In the genomic region with DNA sequence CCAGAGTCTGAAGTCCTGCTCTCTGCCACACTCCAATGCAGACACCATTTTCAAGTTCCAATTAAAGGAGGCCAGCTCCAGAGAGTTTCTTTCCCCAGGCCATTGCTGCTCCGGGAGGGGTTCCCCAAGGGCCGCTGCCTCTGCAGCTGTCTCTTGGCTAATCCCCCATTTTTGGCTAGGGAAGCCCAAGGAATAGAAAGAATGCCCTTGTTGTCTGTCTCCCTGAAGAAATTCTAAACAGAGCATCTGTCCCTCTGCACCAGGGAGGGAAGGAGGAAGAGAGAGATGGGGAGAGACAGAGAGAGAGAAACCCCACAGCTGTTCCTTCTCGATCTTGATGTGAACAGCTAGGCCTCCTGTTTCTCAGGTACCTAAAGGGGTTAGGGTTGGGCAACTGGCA, we compare ENCODE assay signal across 13 cellular contexts. TPM values are rescaled to one million over a fixed set of nuclear protein-coding genes. Genes with fewer than 3 reads are reported as not detected.
A peak's percentile ranks its signal among the peaks of the same experiment; 100 is the strongest.
DNase-seq lines count a peak whose midpoint lies in the region; ATAC-seq and TF ChIP-seq lines count a peak whose summit lies in the region.
"Had no signal": no experiment of that assay in that cellular context is flagged by ENCODE, and none has a peak within 500 bp of the region (broad histone marks: within the 10 kb centered on the region; RNA-seq: fewer than 3 reads in every experiment).

No MANE protein-coding gene starts in this region.

- no peak overlapping the region for H3K23ac ChIP-seq in mesenchymal stem cell (ENCODE audit: low read length in 2 of 2)

- no peaks in the 10 kb centered on the region for H3K36me3 ChIP-seq in mesenchymal stem cell (ENCODE audit: control insufficient read depth in 1 of 2, insufficient read depth in 2 of 2, low read depth in 1 of 2, low read length in 2 of 2)
- H3K36me3 ChIP-seq: prostate gland had no signal

- H2BK5ac ChIP-seq in mesenchymal stem cell (ENCODE audit: low read depth, low read length, poor library complexity, severe bottlenecking), result no peak overlapping the region

- peaks cover 10% of the 10 kb centered on the region for H3K4me1 ChIP-seq in mesenchymal stem cell (ENCODE audit: control insufficient read depth, insufficient read depth, low read depth, low read length)
- H3K4me1 ChIP-seq: prostate gland had no signal

- no peak overlapping the region for H2AFZ ChIP-seq in mesenchymal stem cell (ENCODE audit: low read depth, low read length)

- no peak overlapping the region for H2BK120ac ChIP-seq in mesenchymal stem cell (ENCODE audit: low read depth, low read length)

- H3K4me2 ChIP-seq in mesenchymal stem cell (ENCODE audit: low read length, poor library complexity, severe bottlenecking), result no peak overlapping the region

- H3K36me3 Mint-ChIP-seq in stimulated activated memory B cell treated with anti-CD40 and anti-IgM and Interleukin-4, amounts not matched to agents 10 μg/mL and 1 μg/mL and 100 μg/mL, for 72 hours, result no peaks in the 10 kb centered on the region

- H3K4ac ChIP-seq in mesenchymal stem cell (ENCODE audit: low read depth in 1 of 2, low read length in 2 of 2), result no peak overlapping the region

- H4K8ac ChIP-seq in mesenchymal stem cell (ENCODE audit: low read length), result no peak overlapping the region

- no peak overlapping the region for H2AK5ac ChIP-seq in mesenchymal stem cell (ENCODE audit: low read length, severe bottlenecking)

- no peak overlapping the region for H3K14ac ChIP-seq in mesenchymal stem cell (ENCODE audit: low read length in 2 of 2)

- DNase-seq in NCI-H446 (lab: John Stamatoyannopoulos, UW) (peak; percentile 12 to 53), NCI-H446 treated with DMSO at 0.1 percent for 48 hours (lab: John Stamatoyannopoulos, UW) (no peak), mesenchymal stem cell (no peak), iPS-NIHi11 (ENCODE audit: low spot score) (no peak), middle frontal gyrus (ENCODE audit: extremely low spot score, low spot score) (no peak)
- DNase-seq: activated effector memory CD4-positive, alpha-beta T cell treated with anti-CD3 and anti-CD28 coated beads, Interleukin-2, amount 50 U/mL, for 16 hours; NCI-H187; NCI-H774; stimulated activated CD4-positive, alpha-beta T cell treated with anti-CD3 and anti-CD28 coated beads, Interleukin-1b, Interleukin-23, amount 100 ng/mL, for 48 hours had no signal

- no peaks in the 10 kb centered on the region for H3K79me1 ChIP-seq in mesenchymal stem cell (replicated peaks; ENCODE audit: low read length, poor library complexity, severe bottlenecking)

- peaks cover 22% of the 10 kb centered on the region for H3K27me3 Mint-ChIP-seq in stimulated activated memory B cell treated with anti-CD40 and anti-IgM and Interleukin-4, amounts not matched to agents 10 μg/mL and 1 μg/mL and 100 μg/mL, for 72 hours

- H3K4me1 Mint-ChIP-seq in stimulated activated memory B cell treated with anti-CD40 and anti-IgM and Interleukin-4, amounts not matched to agents 10 μg/mL and 1 μg/mL and 100 μg/mL, for 72 hours, result peaks cover 5% of the 10 kb centered on the region

- ATAC-seq in SK-N-SH treated with all-trans-retinoic acid at 6 μM for 48 hours (peak; percentile 5; the same call in 2 of the 3 replicates), GM21360 (IDR thresholded peaks at IDR 0.05; ENCODE audit: unreplicated experiment) (no peak)
- ATAC-seq in stimulated activated memory B cell treated with anti-CD40 and anti-IgM and Interleukin-4, amounts not matched to agents 10 μg/mL and 1 μg/mL and 100 μg/mL, for 72 hours, result no peak

- H3K4me3 ChIP-seq in mesenchymal stem cell (ENCODE audit: insufficient read depth in 1 of 2, low read depth in 1 of 2, low read length in 2 of 2), result no peak overlapping the region
- H3K4me3 ChIP-seq: prostate gland had no signal

- no peak overlapping the region for H4K91ac ChIP-seq in mesenchymal stem cell (ENCODE audit: low read length)

- no peak overlapping the region for H2BK12ac ChIP-seq in mesenchymal stem cell (ENCODE audit: low read length in 2 of 2)

- no peak overlapping the region for H3K4me3 Mint-ChIP-seq in stimulated activated memory B cell treated with anti-CD40 and anti-IgM and Interleukin-4, amounts not matched to agents 10 μg/mL and 1 μg/mL and 100 μg/mL, for 72 hours

- H3K9me3 Mint-ChIP-seq in stimulated activated memory B cell treated with anti-CD40 and anti-IgM and Interleukin-4, amounts not matched to agents 10 μg/mL and 1 μg/mL and 100 μg/mL, for 72 hours, result no peaks in the 10 kb centered on the region

- peak overlapping the region; percentile 2 for H3K27ac Mint-ChIP-seq in stimulated activated memory B cell treated with anti-CD40 and anti-IgM and Interleukin-4, amounts not matched to agents 10 μg/mL and 1 μg/mL and 100 μg/mL, for 72 hours

- H3K27ac ChIP-seq in mesenchymal stem cell (ENCODE audit: low read length, poor library complexity, severe bottlenecking), result no peak overlapping the region
- H3K27ac ChIP-seq: prostate gland had no signal

- H2BK15ac ChIP-seq in mesenchymal stem cell (ENCODE audit: low read depth, poor library complexity, severe bottlenecking), result no peak overlapping the region

- H3K27me3 ChIP-seq in mesenchymal stem cell (ENCODE audit: control insufficient read depth in 1 of 2, insufficient read depth in 1 of 2, low read length in 2 of 2), result peaks cover 0 to 12% of the 10 kb centered on the region in 2 experiments

- WGBS in mesenchymal stem cell, result 82% methylated on average over 3 of the region's 3 CpGs

- H3K18ac ChIP-seq in mesenchymal stem cell (ENCODE audit: low read depth in 1 of 2, low read length in 2 of 2), result no peak overlapping the region

- H3K9ac ChIP-seq in mesenchymal stem cell (ENCODE audit: low read length), result peak overlapping the region; percentile 56

- H3K9me3 ChIP-seq in mesenchymal stem cell (ENCODE audit: control insufficient read depth, low read length), result no peaks in the 10 kb centered on the region
- H3K9me3 ChIP-seq: prostate gland had no signal

TF ChIP-seq in SK-N-SH treated with all-trans-retinoic acid at 6 μM for 48 hours, 23 proteins besides CTCF, POLR2A, EP300 and RAD21 (continues in another document):
- TF ChIP-seq ESRRG (CRISPR knock-in tag; IDR thresholded peaks at IDR 0.05) (no peak), RARB (CRISPR knock-in tag; IDR thresholded peaks at IDR 0.05) (no peak), ZNF70 (CRISPR knock-in tag; IDR thresholded peaks at IDR 0.05) (no peak), ISL1 (CRISPR knock-in tag; IDR thresholded peaks at IDR 0.05) (no peak), OSR1 (CRISPR knock-in tag; IDR thresholded peaks at IDR 0.05) (no peak), ZFP30 (CRISPR knock-in tag; IDR thresholded peaks at IDR 0.05) (no peak), TOX (CRISPR knock-in tag; IDR thresholded peaks at IDR 0.05; ENCODE audit: borderline replicate concordance) (no peak), PPARA (CRISPR knock-in tag; IDR thresholded peaks at IDR 0.05; ENCODE audit: borderline replicate concordance) (no peak), BACH2 (CRISPR knock-in tag; IDR thresholded peaks at IDR 0.05; ENCODE audit: borderline replicate concordance) (no peak)
- TF ChIP-seq, protein P1, sequence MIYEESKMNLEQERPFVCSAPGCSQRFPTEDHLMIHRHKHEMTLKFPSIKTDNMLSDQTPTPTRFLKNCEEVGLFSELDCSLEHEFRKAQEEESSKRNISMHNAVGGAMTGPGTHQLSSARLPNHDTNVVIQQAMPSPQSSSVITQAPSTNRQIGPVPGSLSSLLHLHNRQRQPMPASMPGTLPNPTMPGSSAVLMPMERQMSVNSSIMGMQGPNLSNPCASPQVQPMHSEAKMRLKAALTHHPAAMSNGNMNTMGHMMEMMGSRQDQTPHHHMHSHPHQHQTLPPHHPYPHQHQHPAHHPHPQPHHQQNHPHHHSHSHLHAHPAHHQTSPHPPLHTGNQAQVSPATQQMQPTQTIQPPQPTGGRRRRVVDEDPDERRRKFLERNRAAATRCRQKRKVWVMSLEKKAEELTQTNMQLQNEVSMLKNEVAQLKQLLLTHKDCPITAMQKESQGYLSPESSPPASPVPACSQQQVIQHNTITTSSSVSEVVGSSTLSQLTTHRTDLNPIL (CRISPR knock-in tag; IDR thresholded peaks at IDR 0.05; ENCODE audit: low read depth), result no peak
- TF ChIP-seq, protein P2, sequence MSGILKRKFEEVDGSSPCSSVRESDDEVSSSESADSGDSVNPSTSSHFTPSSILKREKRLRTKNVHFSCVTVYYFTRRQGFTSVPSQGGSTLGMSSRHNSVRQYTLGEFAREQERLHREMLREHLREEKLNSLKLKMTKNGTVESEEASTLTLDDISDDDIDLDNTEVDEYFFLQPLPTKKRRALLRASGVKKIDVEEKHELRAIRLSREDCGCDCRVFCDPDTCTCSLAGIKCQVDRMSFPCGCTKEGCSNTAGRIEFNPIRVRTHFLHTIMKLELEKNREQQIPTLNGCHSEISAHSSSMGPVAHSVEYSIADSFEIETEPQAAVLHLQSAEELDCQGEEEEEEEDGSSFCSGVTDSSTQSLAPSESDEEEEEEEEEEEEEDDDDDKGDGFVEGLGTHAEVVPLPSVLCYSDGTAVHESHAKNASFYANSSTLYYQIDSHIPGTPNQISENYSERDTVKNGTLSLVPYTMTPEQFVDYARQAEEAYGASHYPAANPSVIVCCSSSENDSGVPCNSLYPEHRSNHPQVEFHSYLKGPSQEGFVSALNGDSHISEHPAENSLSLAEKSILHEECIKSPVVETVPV (CRISPR knock-in tag; IDR thresholded peaks at IDR 0.05), result no peak
- TF ChIP-seq, protein P3, sequence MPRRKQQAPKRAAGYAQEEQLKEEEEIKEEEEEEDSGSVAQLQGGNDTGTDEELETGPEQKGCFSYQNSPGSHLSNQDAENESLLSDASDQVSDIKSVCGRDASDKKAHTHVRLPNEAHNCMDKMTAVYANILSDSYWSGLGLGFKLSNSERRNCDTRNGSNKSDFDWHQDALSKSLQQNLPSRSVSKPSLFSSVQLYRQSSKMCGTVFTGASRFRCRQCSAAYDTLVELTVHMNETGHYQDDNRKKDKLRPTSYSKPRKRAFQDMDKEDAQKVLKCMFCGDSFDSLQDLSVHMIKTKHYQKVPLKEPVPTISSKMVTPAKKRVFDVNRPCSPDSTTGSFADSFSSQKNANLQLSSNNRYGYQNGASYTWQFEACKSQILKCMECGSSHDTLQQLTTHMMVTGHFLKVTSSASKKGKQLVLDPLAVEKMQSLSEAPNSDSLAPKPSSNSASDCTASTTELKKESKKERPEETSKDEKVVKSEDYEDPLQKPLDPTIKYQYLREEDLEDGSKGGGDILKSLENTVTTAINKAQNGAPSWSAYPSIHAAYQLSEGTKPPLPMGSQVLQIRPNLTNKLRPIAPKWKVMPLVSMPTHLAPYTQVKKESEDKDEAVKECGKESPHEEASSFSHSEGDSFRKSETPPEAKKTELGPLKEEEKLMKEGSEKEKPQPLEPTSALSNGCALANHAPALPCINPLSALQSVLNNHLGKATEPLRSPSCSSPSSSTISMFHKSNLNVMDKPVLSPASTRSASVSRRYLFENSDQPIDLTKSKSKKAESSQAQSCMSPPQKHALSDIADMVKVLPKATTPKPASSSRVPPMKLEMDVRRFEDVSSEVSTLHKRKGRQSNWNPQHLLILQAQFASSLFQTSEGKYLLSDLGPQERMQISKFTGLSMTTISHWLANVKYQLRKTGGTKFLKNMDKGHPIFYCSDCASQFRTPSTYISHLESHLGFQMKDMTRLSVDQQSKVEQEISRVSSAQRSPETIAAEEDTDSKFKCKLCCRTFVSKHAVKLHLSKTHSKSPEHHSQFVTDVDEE (CRISPR knock-in tag; IDR thresholded peaks at IDR 0.05), result no peak

RNA-seq across cellular contexts. Expression of a gene that starts 12.9 kb away (rescaled TPM):
- polyA plus RNA-seq in mesenchymal stem cell (2013, experiment 1 of 2), result not detected
- polyA plus RNA-seq in mesenchymal stem cell (2013, experiment 2 of 2), result not detected

RNA-seq across cellular contexts. Expression of a gene that starts 31.2 kb away (rescaled TPM):
- 2.2 TPM for polyA plus RNA-seq in mesenchymal stem cell (2013, experiment 1 of 2)
- 2.1 TPM for polyA plus RNA-seq in mesenchymal stem cell (2013, experiment 2 of 2)

Comparison
In these comparisons a context has a peak if more than half of its experiments do, and no peak if none do; other contexts are left out.
1. DNase-seq: peak in NCI-H446 (2 of 2); none in NCI-H446 treated with DMSO at 0.1 percent for 48 hours (single experiment), mesenchymal stem cell (single experiment), iPS-NIHi11 (single experiment) and middle frontal gyrus (single experiment).